8 cellular contexts compared by ENCODE assay signal in genomic region chr10:22002531-22003110, GRCh38. TPM values are rescaled to one million over a fixed set of nuclear protein-coding genes. Genes with fewer than 3 reads are reported as not detected.
DNase-seq lines count a peak whose midpoint lies in the region; ATAC-seq, FAIRE-seq and TF ChIP-seq lines count a peak whose summit lies in the region.

No MANE protein-coding gene starts in this region.

- CTCF ChIA-PET in AG04450 (lab: Charles Lee): interaction anchor here (0.7 to 3.9 kb wide), 4 partner anchors 10 to 986 kb away, joined by 4 to 30 read pairs (median 5); no protein-coding TSS in a partner anchor

- no peaks in the 10 kb centered on the region for H3K9me3 ChIP-seq in AG04450 (ENCODE audit: control insufficient read depth, insufficient read depth, low read length)

- H3K36me3 Mint-ChIP-seq in type B pancreatic cell: peaks cover 7% of the 10 kb centered on the region

- H3K4me3 ChIP-seq in AG04450 (ENCODE audit: low read depth, low read length): peak overlapping the region; percentile 81

- peak overlapping the region; percentile 92 for H3K4me3 Mint-ChIP-seq in type B pancreatic cell

- peak overlapping the region; percentile 72 for H3K27ac ChIP-seq in AG04450 (ENCODE audit: low read depth, low read length)

- H3K27ac Mint-ChIP-seq in type B pancreatic cell: peak overlapping the region; percentile 85

- no peaks in the 10 kb centered on the region for H3K27me3 Mint-ChIP-seq in type B pancreatic cell

- H3K4me1 Mint-ChIP-seq in type B pancreatic cell (ENCODE audit: unreplicated experiment): peaks cover 6% of the 10 kb centered on the region

- POLR2A ChIA-PET in AG04450 (lab: Yijun Ruan, JAX): interaction anchor here (0.7 kb wide), 2 partner anchors 435 to 506 kb away, joined by 3 read pairs; no protein-coding TSS in a partner anchor

- no peak for FAIRE-seq in RCC 7860 (lab: Jason Lieb, UNC)

- peak; percentile 8 for ATAC-seq in GM18505 (IDR thresholded peaks at IDR 0.05; ENCODE audit: unreplicated experiment)
- peak; percentile 18 for ATAC-seq in HG02885 (IDR thresholded peaks at IDR 0.05; ENCODE audit: poor library complexity, unreplicated experiment)

- TF ChIP-seq POLR2A in GM18505 (IDR thresholded peaks at IDR 0.05; ENCODE audit: borderline replicate concordance, extremely low read depth, insufficient read depth, insufficient read length): no peak

- no peak for DNase-seq in AG04450 (ENCODE audit: low read depth, low spot score)
- DNase-seq in RCC 7860 (ENCODE audit: low spot score): peak; percentile 12
- DNase-seq in dedifferentiated amniotic fluid mesenchymal stem cell (ENCODE audit: extremely low spot score): peak; percentile 73
- peak; percentile 26 for DNase-seq in medulla oblongata (ENCODE audit: extremely low spot score)
- DNase-seq in type B pancreatic cell (ENCODE audit: extremely low spot score, unreplicated experiment): no peak
- DNase-seq in NCI-H2081 (lab: John Stamatoyannopoulos, UW): no peak

- TF ChIP-seq CTCF in AG04450 (IDR thresholded peaks at IDR 0.05; ENCODE audit: low read depth, low read length) (no peak), type B pancreatic cell (conservative IDR thresholded peaks at IDR 0.05) (no peak)

- no peaks in the 10 kb centered on the region for H3K9me3 Mint-ChIP-seq in type B pancreatic cell

- H3K27me3 ChIP-seq in AG04450 (ENCODE audit: control insufficient read depth, insufficient read depth, low read length): no peaks in the 10 kb centered on the region

RNA-seq across cellular contexts. Expression of gene DNAJC1, which starts 0.9 kb away (rescaled TPM):
- polyA plus RNA-seq in AG04450 (2011; rRNA removed): 21.5 and 22.2 TPM in 2 replicates
- 17.1 and 22.3 TPM in 2 replicates for polyA minus RNA-seq in AG04450 (2011; rRNA and poly(A)+ RNA removed)
- 18.2 and 27.6 TPM in 2 replicates for total RNA-seq in type B pancreatic cell (ENCODE audit: low replicate concordance)

Comparison
In these comparisons a context has a peak if more than half of its experiments do, and no peak if none do; other contexts are left out.
1. DNase-seq: peak in RCC 7860 (single experiment), dedifferentiated amniotic fluid mesenchymal stem cell (single experiment) and medulla oblongata (single experiment); none in AG04450 (single experiment), type B pancreatic cell (single experiment) and NCI-H2081 (0 of 2).